1 cellular context compared by ENCODE assay signal in genomic region chr19:55114566-55115145, GRCh38.
TF ChIP-seq lines count a peak whose summit lies in the region.

No MANE protein-coding gene starts in this region.

TF ChIP-seq in H1, 55 proteins besides CTCF, POLR2A, EP300 and RAD21:
- TF ChIP-seq CHD7 (IDR thresholded peaks at IDR 0.05; ENCODE audit: insufficient replicate concordance, low read length) (no peak), GTF2F1 (IDR thresholded peaks at IDR 0.05; ENCODE audit: borderline replicate concordance, low read depth, low read length) (no peak), MAFK (IDR thresholded peaks at IDR 0.05; ENCODE audit: low read depth, low read length) (no peak), ATF2 (IDR thresholded peaks at IDR 0.05; ENCODE audit: low read length) (no peak), CBX8 (IDR thresholded peaks at IDR 0.05; ENCODE audit: borderline replicate concordance, low read depth, low read length) (no peak), RBBP5 (IDR thresholded peaks at IDR 0.05; ENCODE audit: borderline replicate concordance, low read depth, low read length) (no peak), SP2 (IDR thresholded peaks at IDR 0.05; ENCODE audit: low read length) (no peak), RXRA (IDR thresholded peaks at IDR 0.05; ENCODE audit: insufficient read depth, low read depth, low read length) (no peak), KDM4A (IDR thresholded peaks at IDR 0.05; ENCODE audit: low read depth, low read length, severe bottlenecking) (no peak), NRF1 (IDR thresholded peaks at IDR 0.05; ENCODE audit: low read depth, low read length) (no peak), TCF12 (IDR thresholded peaks at IDR 0.05; ENCODE audit: low read depth, low read length) (no peak), BCL11A (IDR thresholded peaks at IDR 0.05; ENCODE audit: low read depth in 2 of 2, low read length in 2 of 2) (no peak), BRCA1 (IDR thresholded peaks at IDR 0.05; ENCODE audit: low read depth, low read length) (no peak), USF2 (IDR thresholded peaks at IDR 0.05; ENCODE audit: low read length) (no peak), FOSL1 (IDR thresholded peaks at IDR 0.05; ENCODE audit: insufficient read depth, low read depth, low read length) (no peak), CBX5 (IDR thresholded peaks at IDR 0.05; ENCODE audit: low read depth, low read length) (no peak), HDAC6 (IDR thresholded peaks at IDR 0.05; ENCODE audit: low read depth, low read length) (no peak), SAP30 (IDR thresholded peaks at IDR 0.05; ENCODE audit: insufficient read depth, insufficient replicate concordance, low read length) (no peak)
